In genomic region chr17:57985675-57985974, GRCh38 we compare ENCODE assay signal across 7 cellular contexts. TPM values are rescaled to one million over a fixed set of nuclear protein-coding genes. Genes with fewer than 3 reads are reported as not detected.
A peak's percentile ranks its signal among the peaks of the same experiment; 100 is the strongest.
DNase-seq lines count a peak whose midpoint lies in the region; ATAC-seq and TF ChIP-seq lines count a peak whose summit lies in the region.

No MANE protein-coding gene starts in this region.

- H3K9ac ChIP-seq in PC-3 (ENCODE audit: low read length), result peak overlapping the region; percentile 89; the same call in 1 of the 2 replicates

- peaks cover 45% of the 10 kb centered on the region for H3K36me3 ChIP-seq in PC-3 (ENCODE audit: low read depth, low read length)
- H3K36me3 ChIP-seq in esophagus muscularis mucosa, result peaks cover 0 to 15% (median 3%) of the 10 kb centered on the region in 4 donors
- peaks cover 0 to 24% (median 0%) of the 10 kb centered on the region in 4 donors for H3K36me3 ChIP-seq in sigmoid colon

- H3K4me2 ChIP-seq in PC-3 (ENCODE audit: low read length), result peak overlapping the region; percentile 96

- H3F3A ChIP-seq in PC-3 (ENCODE audit: low read length, unreplicated experiment), result peaks cover 15% of the 10 kb centered on the region

- 6% methylated on average over 1 of the region's 1 CpG for WGBS in esophagus muscularis mucosa
- 7 to 33% methylated on average over 1 of the region's 1 CpG for WGBS in sigmoid colon, 2 donors

- TF ChIP-seq CTCF in PC-3 (conservative IDR thresholded peaks at IDR 0.05; ENCODE audit: low read depth, low read length), result no peak
- no peak for TF ChIP-seq CTCF in esophagus muscularis mucosa (IDR thresholded peaks at IDR 0.05)
- no peak for TF ChIP-seq CTCF in sigmoid colon (IDR thresholded peaks at IDR 0.05)

- H3K4me1 ChIP-seq in PC-3 (ENCODE audit: insufficient read depth, low read length) (peaks cover 47% of the 10 kb centered on the region), esophagus muscularis mucosa (peaks cover 55 to 76% (median 75%) of the 10 kb centered on the region in 4 donors), sigmoid colon (peaks cover 0 to 73% (median 60%) of the 10 kb centered on the region in 4 donors)

- peaks cover 40% of the 10 kb centered on the region for H4K20me1 ChIP-seq in PC-3 (ENCODE audit: low read length)

- H3K27ac ChIP-seq in PC-3 (ENCODE audit: low read length), result peak overlapping the region; percentile 87; the same call in 1 of the 2 replicates
- peak overlapping the region; percentile 97 to 98 (median 98) for H3K27ac ChIP-seq in esophagus muscularis mucosa (replicated peaks in 1 of 4)
- peak overlapping the region; percentile 95 to 99 (median 97) for H3K27ac ChIP-seq in sigmoid colon

- DNase-seq in PC-3 (peak; percentile 93), esophagus muscularis mucosa (ENCODE audit: extremely low spot score) (no peak), sigmoid colon (no peak), NCI-H524 treated with DMSO at 0.1 percent for 48 hours (lab: John Stamatoyannopoulos, UW) (no peak), NCI-H82 treated with DMSO at 0.1 percent for 48 hours (lab: John Stamatoyannopoulos, UW; ENCODE audit: unreplicated experiment) (no peak)

- H3K4me3 ChIP-seq in GM08714 (ENCODE audit: low read length), result peak overlapping the region; percentile 75; the same call in 1 of the 2 replicates
- peak overlapping the region; percentile 80 for H3K4me3 ChIP-seq in PC-3 (ENCODE audit: low read length)
- H3K4me3 ChIP-seq in esophagus muscularis mucosa, result peak overlapping the region; percentile 20 to 92 (median 55)
- H3K4me3 ChIP-seq in sigmoid colon, result peak overlapping the region in 3 of 4 donors; percentile 11 to 89 (median 82)

- CTCF ChIA-PET in PC-3 (lab: Charles Lee), result interaction anchor here (0.5 to 2.7 kb wide), 11 partner anchors 10 to 187 kb away, joined by 3 to 25 read pairs (median 4); no protein-coding TSS in a partner anchor

- peaks cover 72% of the 10 kb centered on the region for H3K79me2 ChIP-seq in PC-3 (ENCODE audit: low read length)

- intact Hi-C loops in PC-3 (cut with micrococcal nuclease) (loop anchor here (2.0 kb wide), 1 partner anchor 29 kb away; no protein-coding TSS in a partner anchor), esophagus muscularis mucosa (cut with DNase I) (loop anchor here (5.0 kb wide), 3 partner anchors 33 to 108 kb away; no protein-coding TSS in a partner anchor), sigmoid colon (cut with DNase I) (no loop called here)

- no peaks in the 10 kb centered on the region for H3K9me2 ChIP-seq in PC-3 (replicated peaks; ENCODE audit: low read length)

- POLR2A ChIA-PET in PC-3 (lab: Charles Lee; ENCODE audit: unreplicated experiment), result interaction anchor here (0.6 to 1.1 kb wide), 7 partner anchors 20 to 106 kb away, joined by 3 to 12 read pairs (median 4); partner anchors contain the start of gene SRSF1

- TF ChIP-seq EP300 in esophagus muscularis mucosa (IDR thresholded peaks at IDR 0.05), result no peak
- peak in 1 of 4 donors; percentile 25 for TF ChIP-seq EP300 in sigmoid colon (IDR thresholded peaks at IDR 0.05)

- TF ChIP-seq POLR2A in esophagus muscularis mucosa (IDR thresholded peaks at IDR 0.05; ENCODE audit: low read depth), result no peak
- no peak for TF ChIP-seq POLR2A in sigmoid colon (IDR thresholded peaks at IDR 0.05)

- H3K27me3 ChIP-seq in PC-3 (ENCODE audit: low read length) (no peaks in the 10 kb centered on the region), esophagus muscularis mucosa (no peaks in the 10 kb centered on the region), sigmoid colon (no peaks in the 10 kb centered on the region)

- BruUV-seq in PC-3 (replicated peaks; lab: Mats Ljungman, UMichigan), result no TSS peak

- ATAC-seq in PC-3 (peak; percentile 28), HG03457 (IDR thresholded peaks at IDR 0.05; ENCODE audit: unreplicated experiment) (no peak)

- H2AFZ ChIP-seq in PC-3 (ENCODE audit: low read length), result no peak overlapping the region

- H3K9me3 ChIP-seq in PC-3 (ENCODE audit: low read length) (no peaks in the 10 kb centered on the region), esophagus muscularis mucosa (no peaks in the 10 kb centered on the region), sigmoid colon (no peaks in the 10 kb centered on the region)

RNA-seq across cellular contexts. Expression of gene VEZF1, which starts 2.4 kb away (rescaled TPM):
- total RNA-seq in PC-3 (2014; rRNA removed) (70.1 and 78.1 TPM in 2 replicates), esophagus muscularis mucosa (100 to 1,000 TPM in 3 of 4 donors, 10 to 100 TPM in 1; 98.9 to 154 (median 121) TPM), sigmoid colon (100 to 1,000 TPM in 3 of 4 donors, 10 to 100 TPM in 1; 99.8 to 120 (median 105) TPM)
- 10 to 100 TPM; 17.8 to 24.8 (median 21.0) TPM for polyA plus RNA-seq in sigmoid colon

RNA-seq across cellular contexts. Expression of gene SRSF1, which starts 21.4 kb away (rescaled TPM):
- total RNA-seq in PC-3 (2014; rRNA removed) (325 and 342 TPM in 2 replicates), esophagus muscularis mucosa (100 to 1,000 TPM; 136 to 185 (median 156) TPM), sigmoid colon (100 to 1,000 TPM; 138 to 214 (median 151) TPM)
- 100 to 1,000 TPM in 1 of 3 donors, 10 to 100 TPM in 2; 90.6 to 125 (median 93.7) TPM for polyA plus RNA-seq in sigmoid colon

RNA-seq across cellular contexts. Expression of gene CUEDC1, which starts 30.4 kb away (rescaled TPM):
- total RNA-seq in PC-3 (2014; rRNA removed) (31.6 and 53.4 TPM in 2 replicates), esophagus muscularis mucosa (10 to 100 TPM; 30.3 to 72.2 (median 51.2) TPM), sigmoid colon (10 to 100 TPM; 29.5 to 64.0 (median 33.7) TPM)
- polyA plus RNA-seq in sigmoid colon, result 10 to 100 TPM in 2 of 3 donors, 1 to 10 TPM in 1; 3.0 to 20.0 (median 11.4) TPM
